9 cellular contexts compared by ENCODE assay signal in the genomic region with DNA sequence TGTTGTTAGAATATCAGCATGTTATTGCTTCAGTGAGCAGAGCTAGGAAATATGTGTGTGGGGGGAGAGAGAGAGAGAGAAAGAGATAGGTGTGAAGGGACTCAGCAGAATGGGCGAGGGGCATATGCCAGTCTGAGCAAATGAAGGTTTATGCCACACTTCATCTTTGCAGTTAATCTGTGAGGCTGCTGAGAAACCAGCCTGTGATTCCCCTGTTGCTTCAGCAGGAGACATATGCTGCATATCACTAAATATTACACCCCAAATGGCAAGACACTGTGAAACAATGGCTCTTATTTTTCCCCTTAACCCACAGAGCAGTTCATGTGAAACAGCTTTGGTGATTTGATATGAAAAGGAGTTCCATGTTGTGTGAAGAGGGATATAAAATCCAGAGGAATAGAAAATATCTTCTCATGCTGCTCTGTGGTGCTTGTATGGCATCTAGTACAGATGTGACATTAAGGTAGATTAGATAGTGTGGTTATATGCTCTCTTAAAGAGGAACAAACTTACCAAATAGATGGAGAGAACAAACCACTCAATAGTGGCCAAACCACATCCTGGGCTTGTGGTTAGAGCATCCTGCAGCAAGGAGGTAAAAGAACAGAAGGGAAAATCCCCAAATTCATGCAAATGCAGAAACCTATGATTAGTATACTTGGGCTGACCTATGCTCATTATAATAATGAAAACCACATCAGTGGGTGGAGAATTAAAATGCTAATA.
DNase-seq lines count a peak whose midpoint lies in the region; ATAC-seq and TF ChIP-seq lines count a peak whose summit lies in the region.
"Had no signal": no experiment of that assay in that cellular context is flagged by ENCODE, and none has a peak within 500 bp of the region (broad histone marks: within the 10 kb centered on the region; RNA-seq: fewer than 3 reads in every experiment).

No MANE protein-coding gene starts in this region.

- no peaks in the 10 kb centered on the region for H3K4me1 ChIP-seq in SK-N-SH (ENCODE audit: control insufficient read depth in 1 of 2, insufficient read depth in 2 of 2, low read depth in 1 of 2, low read length in 1 of 2)
- H3K4me1 ChIP-seq: A549 had no signal

- no peak for TF ChIP-seq CTCF in SK-N-SH (IDR thresholded peaks at IDR 0.05)
- no peak for TF ChIP-seq CTCF in fibroblast of mammary gland (conservative IDR thresholded peaks at IDR 0.05; ENCODE audit: control insufficient read depth, insufficient read depth, low read depth, low read length)
- no peak for TF ChIP-seq CTCF in endothelial cell (IDR thresholded peaks at IDR 0.05; ENCODE audit: unreplicated experiment)

- peaks cover 4% of the 10 kb centered on the region for H3K9me3 Mint-ChIP-seq in activated CD4-positive, alpha-beta T cell treated with anti-CD3 and anti-CD28 coated beads for 36 hours (ENCODE audit: low read depth)
- H3K9me3 Mint-ChIP-seq in stimulated activated naive CD8-positive, alpha-beta T cell treated with anti-CD3 and anti-CD28 coated beads, Interleukin-15, amount 100 ng/mL, for 72 hours = peaks cover 5 to 7% of the 10 kb centered on the region in 2 donors
- no peaks in the 10 kb centered on the region for H3K9me3 Mint-ChIP-seq in endothelial cell (ENCODE audit: unreplicated experiment)

- CTCF ChIA-PET in SK-N-SH (lab: Yijun Ruan, JAX) = no interaction called here
- CTCF ChIA-PET in activated CD4-positive, alpha-beta T cell treated with anti-CD3 and anti-CD28 coated beads for 36 hours (lab: Charles Lee) = no interaction called here

- no peaks in the 10 kb centered on the region for H3K79me2 ChIP-seq in SK-N-SH (ENCODE audit: insufficient read depth)

- H3K4me3 ChIP-seq in SK-N-SH (ENCODE audit: low read depth in 2 of 2, low read length in 1 of 2) = no peak overlapping the region
- no peak overlapping the region for H3K4me3 ChIP-seq in fibroblast of mammary gland (ENCODE audit: control insufficient read depth, low read depth, low read length)
- H3K4me3 ChIP-seq: A549 had no signal

- H3K27me3 Mint-ChIP-seq in activated CD4-positive, alpha-beta T cell treated with anti-CD3 and anti-CD28 coated beads for 36 hours = no peaks in the 10 kb centered on the region
- H3K27me3 Mint-ChIP-seq in stimulated activated naive CD8-positive, alpha-beta T cell treated with anti-CD3 and anti-CD28 coated beads, Interleukin-15, amount 100 ng/mL, for 72 hours = no peaks in the 10 kb centered on the region
- H3K27me3 Mint-ChIP-seq in endothelial cell (ENCODE audit: unreplicated experiment) = peaks cover 1% of the 10 kb centered on the region

- DNase-seq in SK-N-SH (no peak), fibroblast of mammary gland (ENCODE audit: low read depth) (peak; percentile 38), pons (ENCODE audit: low spot score) (no peak), endothelial cell (ENCODE audit: low spot score) (no peak)
- peak; percentile 95 for DNase-seq in activated CD4-positive, alpha-beta T cell treated with anti-CD3 and anti-CD28 coated beads for 36 hours
- DNase-seq in stimulated activated naive CD8-positive, alpha-beta T cell treated with anti-CD3 and anti-CD28 coated beads, Interleukin-15, amount 100 ng/mL, for 72 hours = peak; percentile 78 to 90

- POLR2A ChIA-PET in SK-N-SH (lab: Yijun Ruan, JAX) = no interaction called here
- POLR2A ChIA-PET in activated CD4-positive, alpha-beta T cell treated with anti-CD3 and anti-CD28 coated beads for 36 hours (lab: Charles Lee) = no interaction called here

- no peaks in the 10 kb centered on the region for H3K9me2 ChIP-seq in SK-N-SH

- ATAC-seq in SK-N-SH treated with all-trans-retinoic acid at 6 μM for 48 hours (no peak), HG03520 (IDR thresholded peaks at IDR 0.05; ENCODE audit: unreplicated experiment) (peak; percentile 94)
- peak; percentile 85 for ATAC-seq in activated CD4-positive, alpha-beta T cell treated with anti-CD3 and anti-CD28 coated beads for 36 hours
- peak; percentile 94 for ATAC-seq in stimulated activated naive CD8-positive, alpha-beta T cell treated with anti-CD3 and anti-CD28 coated beads, Interleukin-15, amount 100 ng/mL, for 72 hours
- ATAC-seq: A549 had no signal

- H3K4me3 Mint-ChIP-seq in activated CD4-positive, alpha-beta T cell treated with anti-CD3 and anti-CD28 coated beads for 36 hours = peak overlapping the region; percentile 56
- peak overlapping the region; percentile 67 to 85 for H3K4me3 Mint-ChIP-seq in stimulated activated naive CD8-positive, alpha-beta T cell treated with anti-CD3 and anti-CD28 coated beads, Interleukin-15, amount 100 ng/mL, for 72 hours
- H3K4me3 Mint-ChIP-seq in endothelial cell (ENCODE audit: unreplicated experiment) = no peak overlapping the region

- H3K27ac ChIP-seq in SK-N-SH (ENCODE audit: low read depth in 2 of 2, low read length in 1 of 2) = no peak overlapping the region
- H3K27ac ChIP-seq: A549 had no signal

- peaks cover 3% of the 10 kb centered on the region for H3K36me3 Mint-ChIP-seq in activated CD4-positive, alpha-beta T cell treated with anti-CD3 and anti-CD28 coated beads for 36 hours (ENCODE audit: low read depth)
- H3K36me3 Mint-ChIP-seq in endothelial cell (ENCODE audit: low read depth, unreplicated experiment) = no peaks in the 10 kb centered on the region

- no peak overlapping the region for H2AFZ ChIP-seq in SK-N-SH (ENCODE audit: low read depth)

- no peaks in the 10 kb centered on the region for H3F3A ChIP-seq in SK-N-SH (replicated peaks; ENCODE audit: insufficient read depth)

- H3K4me2 ChIP-seq in SK-N-SH = 0 out of 2 replicates have a peak overlapping the region, but pooled peaks have one; percentile 24
- H3K4me2 ChIP-seq: A549 had no signal

- 0% methylated on average over 1 of the region's 1 CpG for WGBS in SK-N-SH (ENCODE audit: low lambda C conversion rate)

- no peak for TF ChIP-seq RAD21 in SK-N-SH (IDR thresholded peaks at IDR 0.05; ENCODE audit: low read length)

- H3K36me3 ChIP-seq in SK-N-SH (replicated peaks in 1 of 2; ENCODE audit: control insufficient read depth in 1 of 2, insufficient read depth in 2 of 2, low read length in 1 of 2) = no peaks in the 10 kb centered on the region

- no peak overlapping the region for H3K9ac ChIP-seq in SK-N-SH

- H3K27ac Mint-ChIP-seq in activated CD4-positive, alpha-beta T cell treated with anti-CD3 and anti-CD28 coated beads for 36 hours = peak overlapping the region; percentile 72
- peak overlapping the region; percentile 79 to 87 for H3K27ac Mint-ChIP-seq in stimulated activated naive CD8-positive, alpha-beta T cell treated with anti-CD3 and anti-CD28 coated beads, Interleukin-15, amount 100 ng/mL, for 72 hours
- no peak overlapping the region for H3K27ac Mint-ChIP-seq in endothelial cell (ENCODE audit: unreplicated experiment)

- intact Hi-C loops in activated CD4-positive, alpha-beta T cell treated with anti-CD3 and anti-CD28 coated beads for 36 hours (cut with DNase I, micrococcal nuclease) = loop anchor here (1.0 to 2.0 kb wide), 6 partner anchors 17 to 135 kb away; no protein-coding TSS in a partner anchor

- H4K20me1 ChIP-seq in SK-N-SH (ENCODE audit: insufficient read depth) = no peaks in the 10 kb centered on the region

- no peaks in the 10 kb centered on the region for H3K9me3 ChIP-seq in SK-N-SH
- H3K9me3 ChIP-seq: A549 had no signal

- no peaks in the 10 kb centered on the region for H3K27me3 ChIP-seq in SK-N-SH (ENCODE audit: insufficient read depth)

- TF ChIP-seq EP300 in SK-N-SH (IDR thresholded peaks at IDR 0.05; ENCODE audit: borderline replicate concordance in 1 of 2, low read depth in 1 of 2, low read length in 1 of 2) = no peak

- peaks cover 44% of the 10 kb centered on the region for H3K4me1 Mint-ChIP-seq in activated CD4-positive, alpha-beta T cell treated with anti-CD3 and anti-CD28 coated beads for 36 hours
- peaks cover 50% of the 10 kb centered on the region for H3K4me1 Mint-ChIP-seq in stimulated activated naive CD8-positive, alpha-beta T cell treated with anti-CD3 and anti-CD28 coated beads, Interleukin-15, amount 100 ng/mL, for 72 hours
- H3K4me1 Mint-ChIP-seq in endothelial cell (ENCODE audit: unreplicated experiment) = no peaks in the 10 kb centered on the region

TF ChIP-seq in SK-N-SH, 30 proteins besides CTCF, POLR2A, EP300 and RAD21 (continues in another document):
- TF ChIP-seq SMC3 (IDR thresholded peaks at IDR 0.05; ENCODE audit: low read depth, low read length) (no peak), TCF12 (IDR thresholded peaks at IDR 0.05) (no peak), EZH2phosphoT487 (IDR thresholded peaks at IDR 0.05; ENCODE audit: borderline replicate concordance, low read depth) (no peak)
- TF ChIP-seq, protein P1, sequence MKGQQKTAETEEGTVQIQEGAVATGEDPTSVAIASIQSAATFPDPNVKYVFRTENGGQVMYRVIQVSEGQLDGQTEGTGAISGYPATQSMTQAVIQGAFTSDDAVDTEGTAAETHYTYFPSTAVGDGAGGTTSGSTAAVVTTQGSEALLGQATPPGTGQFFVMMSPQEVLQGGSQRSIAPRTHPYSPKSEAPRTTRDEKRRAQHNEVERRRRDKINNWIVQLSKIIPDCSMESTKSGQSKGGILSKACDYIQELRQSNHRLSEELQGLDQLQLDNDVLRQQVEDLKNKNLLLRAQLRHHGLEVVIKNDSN (IDR thresholded peaks at IDR 0.05; ENCODE audit: borderline replicate concordance, low read depth) = no peak

TF ChIP-seq in SK-N-SH treated with all-trans-retinoic acid at 6 μM for 48 hours, 23 proteins besides CTCF, POLR2A, EP300 and RAD21 (continues in another document):
- TF ChIP-seq SNAI2 (CRISPR knock-in tag; IDR thresholded peaks at IDR 0.05) (no peak), GLIS3 (CRISPR knock-in tag; IDR thresholded peaks at IDR 0.05) (no peak), CSDC2 (CRISPR knock-in tag; IDR thresholded peaks at IDR 0.05) (no peak), OSR1 (CRISPR knock-in tag; IDR thresholded peaks at IDR 0.05) (no peak), ZNF70 (CRISPR knock-in tag; IDR thresholded peaks at IDR 0.05) (no peak), TCF4 (CRISPR knock-in tag; IDR thresholded peaks at IDR 0.05; ENCODE audit: borderline replicate concordance) (no peak)
- TF ChIP-seq, protein P2, sequence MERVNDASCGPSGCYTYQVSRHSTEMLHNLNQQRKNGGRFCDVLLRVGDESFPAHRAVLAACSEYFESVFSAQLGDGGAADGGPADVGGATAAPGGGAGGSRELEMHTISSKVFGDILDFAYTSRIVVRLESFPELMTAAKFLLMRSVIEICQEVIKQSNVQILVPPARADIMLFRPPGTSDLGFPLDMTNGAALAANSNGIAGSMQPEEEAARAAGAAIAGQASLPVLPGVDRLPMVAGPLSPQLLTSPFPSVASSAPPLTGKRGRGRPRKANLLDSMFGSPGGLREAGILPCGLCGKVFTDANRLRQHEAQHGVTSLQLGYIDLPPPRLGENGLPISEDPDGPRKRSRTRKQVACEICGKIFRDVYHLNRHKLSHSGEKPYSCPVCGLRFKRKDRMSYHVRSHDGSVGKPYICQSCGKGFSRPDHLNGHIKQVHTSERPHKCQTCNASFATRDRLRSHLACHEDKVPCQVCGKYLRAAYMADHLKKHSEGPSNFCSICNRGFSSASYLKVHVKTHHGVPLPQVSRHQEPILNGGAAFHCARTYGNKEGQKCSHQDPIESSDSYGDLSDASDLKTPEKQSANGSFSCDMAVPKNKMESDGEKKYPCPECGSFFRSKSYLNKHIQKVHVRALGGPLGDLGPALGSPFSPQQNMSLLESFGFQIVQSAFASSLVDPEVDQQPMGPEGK (CRISPR knock-in tag; IDR thresholded peaks at IDR 0.05; ENCODE audit: borderline replicate concordance) = no peak

Comparison
In these comparisons a context has a peak if more than half of its experiments do, and no peak if none do; other contexts are left out.
1. DNase-seq: peak in activated CD4-positive, alpha-beta T cell treated with anti-CD3 and anti-CD28 coated beads for 36 hours (single experiment), fibroblast of mammary gland (single experiment) and stimulated activated naive CD8-positive, alpha-beta T cell treated with anti-CD3 and anti-CD28 coated beads, Interleukin-15, amount 100 ng/mL, for 72 hours (2 of 2); none in SK-N-SH (single experiment), pons (single experiment) and endothelial cell (single experiment).